Comparison of ENCODE assay signal across 1 cellular context in genomic region chr3:5016218-5017161, GRCh38.
TF ChIP-seq lines count a peak whose summit lies in the region.

No MANE protein-coding gene starts in this region.

TF ChIP-seq in K562, 482 proteins besides CTCF, POLR2A, EP300 and RAD21 (continued from another document and continues in another):
- TF ChIP-seq, protein P1, sequence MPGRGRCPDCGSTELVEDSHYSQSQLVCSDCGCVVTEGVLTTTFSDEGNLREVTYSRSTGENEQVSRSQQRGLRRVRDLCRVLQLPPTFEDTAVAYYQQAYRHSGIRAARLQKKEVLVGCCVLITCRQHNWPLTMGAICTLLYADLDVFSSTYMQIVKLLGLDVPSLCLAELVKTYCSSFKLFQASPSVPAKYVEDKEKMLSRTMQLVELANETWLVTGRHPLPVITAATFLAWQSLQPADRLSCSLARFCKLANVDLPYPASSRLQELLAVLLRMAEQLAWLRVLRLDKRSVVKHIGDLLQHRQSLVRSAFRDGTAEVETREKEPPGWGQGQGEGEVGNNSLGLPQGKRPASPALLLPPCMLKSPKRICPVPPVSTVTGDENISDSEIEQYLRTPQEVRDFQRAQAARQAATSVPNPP (IDR thresholded peaks at IDR 0.05; ENCODE audit: borderline replicate concordance, insufficient read depth, insufficient read length): no peak
- TF ChIP-seq PCBP1 (IDR thresholded peaks at IDR 0.05; ENCODE audit: low read depth, low read length, poor library complexity, severe bottlenecking) (no peak), ZNF184 (CRISPR knock-in tag; IDR thresholded peaks at IDR 0.05) (no peak), SAFB2 (IDR thresholded peaks at IDR 0.05; ENCODE audit: borderline replicate concordance, low read depth, low read length, severe bottlenecking) (no peak), SOX6 (IDR thresholded peaks at IDR 0.05) (peak; percentile 96), NFE2 (IDR thresholded peaks at IDR 0.05; ENCODE audit: low read depth) (peak; percentile 86), HMBOX1 (IDR thresholded peaks at IDR 0.05) (peak; percentile 97), ZNF75A (CRISPR knock-in tag; IDR thresholded peaks at IDR 0.05) (no peak), SREBF1 (IDR thresholded peaks at IDR 0.05; ENCODE audit: borderline replicate concordance, low read depth, low read length) (no peak), ZNF699 (CRISPR knock-in tag; IDR thresholded peaks at IDR 0.05; ENCODE audit: insufficient replicate concordance) (no peak), SIRT6 (IDR thresholded peaks at IDR 0.05; ENCODE audit: low read depth, low read length) (no peak), SP1 (CRISPR knock-in tag; IDR thresholded peaks at IDR 0.05) (no peak; the same call in none of the 2 replicates), PTTG1 (tag; IDR thresholded peaks at IDR 0.05; ENCODE audit: low read depth) (no peak), PCBP2 (IDR thresholded peaks at IDR 0.05; ENCODE audit: low read depth, low read length, poor library complexity, severe bottlenecking) (no peak), TGIF2 (CRISPR knock-in tag; IDR thresholded peaks at IDR 0.05) (no peak), KDM2B (CRISPR knock-in tag; IDR thresholded peaks at IDR 0.05) (no peak), ZNF174 (CRISPR knock-in tag; IDR thresholded peaks at IDR 0.05) (no peak), DDX20 (tag; IDR thresholded peaks at IDR 0.05; ENCODE audit: low read depth) (0 out of 2 replicates have a peak, but pooled peaks have one; percentile 9), GABPA (tag; conservative IDR thresholded peaks at IDR 0.05; ENCODE audit: low read depth) (peak; percentile 56; the same call in 1 of the 2 replicates), MAFF (IDR thresholded peaks at IDR 0.05; ENCODE audit: low read length) (peak; percentile 53; the same call in 1 of the 2 replicates), EZH2 (IDR thresholded peaks at IDR 0.05; ENCODE audit: borderline replicate concordance, low read depth, low read length) (no peak), NR2F6 (CRISPR knock-in tag; IDR thresholded peaks at IDR 0.05) (no peak), E2F3 (CRISPR knock-in tag; IDR thresholded peaks at IDR 0.05) (0 out of 2 replicates have a peak, but pooled peaks have one; percentile 14), MEF2A (IDR thresholded peaks at IDR 0.05; ENCODE audit: control insufficient read depth, low read depth, low read length) (peak; percentile 76), TRIM28 (IDR thresholded peaks at IDR 0.05) (peak; percentile 66; the same call in 1 of the 2 replicates), CTBP1 (IDR thresholded peaks at IDR 0.05; ENCODE audit: borderline replicate concordance) (peak; percentile 99), ZNF324 (CRISPR knock-in tag; IDR thresholded peaks at IDR 0.05) (no peak; the same call in 1 of the 2 replicates), TCFL5 (CRISPR knock-in tag; conservative IDR thresholded peaks at IDR 0.05) (no peak), MXI1 (IDR thresholded peaks at IDR 0.05; ENCODE audit: low read depth, low read length) (peak; percentile 21; the same call in 1 of the 2 replicates), KLF10 (CRISPR knock-in tag; IDR thresholded peaks at IDR 0.05) (no peak), SMARCA5 (IDR thresholded peaks at IDR 0.05) (peak; percentile 98), ZNF277 (CRISPR knock-in tag; IDR thresholded peaks at IDR 0.05; ENCODE audit: borderline replicate concordance) (no peak), POLR2AphosphoS5 (IDR thresholded peaks at IDR 0.05; ENCODE audit: control insufficient read depth, insufficient read depth, low read depth, low read length) (peak; percentile 91), HDAC6 (IDR thresholded peaks at IDR 0.05; ENCODE audit: low read depth, low read length) (no peak), SRSF3 (IDR thresholded peaks at IDR 0.05; ENCODE audit: insufficient read depth, low read length) (no peak), NBN (IDR thresholded peaks at IDR 0.05; ENCODE audit: low read depth) (peak; percentile 94; the same call in 1 of the 2 replicates), ZNF57 (CRISPR knock-in tag; IDR thresholded peaks at IDR 0.05) (no peak), SREBF2 (CRISPR knock-in tag; IDR thresholded peaks at IDR 0.05) (no peak), HOXB6 (CRISPR knock-in tag; IDR thresholded peaks at IDR 0.05; ENCODE audit: borderline replicate concordance) (no peak)
- TF ChIP-seq, protein P2, sequence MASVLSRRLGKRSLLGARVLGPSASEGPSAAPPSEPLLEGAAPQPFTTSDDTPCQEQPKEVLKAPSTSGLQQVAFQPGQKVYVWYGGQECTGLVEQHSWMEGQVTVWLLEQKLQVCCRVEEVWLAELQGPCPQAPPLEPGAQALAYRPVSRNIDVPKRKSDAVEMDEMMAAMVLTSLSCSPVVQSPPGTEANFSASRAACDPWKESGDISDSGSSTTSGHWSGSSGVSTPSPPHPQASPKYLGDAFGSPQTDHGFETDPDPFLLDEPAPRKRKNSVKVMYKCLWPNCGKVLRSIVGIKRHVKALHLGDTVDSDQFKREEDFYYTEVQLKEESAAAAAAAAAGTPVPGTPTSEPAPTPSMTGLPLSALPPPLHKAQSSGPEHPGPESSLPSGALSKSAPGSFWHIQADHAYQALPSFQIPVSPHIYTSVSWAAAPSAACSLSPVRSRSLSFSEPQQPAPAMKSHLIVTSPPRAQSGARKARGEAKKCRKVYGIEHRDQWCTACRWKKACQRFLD (CRISPR knock-in tag; IDR thresholded peaks at IDR 0.05): no peak; the same call in 1 of the 2 replicates
- TF ChIP-seq, protein P3, sequence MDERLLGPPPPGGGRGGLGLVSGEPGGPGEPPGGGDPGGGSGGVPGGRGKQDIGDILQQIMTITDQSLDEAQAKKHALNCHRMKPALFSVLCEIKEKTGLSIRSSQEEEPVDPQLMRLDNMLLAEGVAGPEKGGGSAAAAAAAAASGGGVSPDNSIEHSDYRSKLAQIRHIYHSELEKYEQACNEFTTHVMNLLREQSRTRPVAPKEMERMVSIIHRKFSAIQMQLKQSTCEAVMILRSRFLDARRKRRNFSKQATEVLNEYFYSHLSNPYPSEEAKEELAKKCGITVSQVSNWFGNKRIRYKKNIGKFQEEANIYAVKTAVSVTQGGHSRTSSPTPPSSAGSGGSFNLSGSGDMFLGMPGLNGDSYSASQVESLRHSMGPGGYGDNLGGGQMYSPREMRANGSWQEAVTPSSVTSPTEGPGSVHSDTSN (CRISPR knock-in tag; IDR thresholded peaks at IDR 0.05; ENCODE audit: low read depth): no peak
- TF ChIP-seq, protein P3 (tag; conservative IDR thresholded peaks at IDR 0.05; ENCODE audit: low read depth): peak; percentile 97
- TF ChIP-seq, protein P4, sequence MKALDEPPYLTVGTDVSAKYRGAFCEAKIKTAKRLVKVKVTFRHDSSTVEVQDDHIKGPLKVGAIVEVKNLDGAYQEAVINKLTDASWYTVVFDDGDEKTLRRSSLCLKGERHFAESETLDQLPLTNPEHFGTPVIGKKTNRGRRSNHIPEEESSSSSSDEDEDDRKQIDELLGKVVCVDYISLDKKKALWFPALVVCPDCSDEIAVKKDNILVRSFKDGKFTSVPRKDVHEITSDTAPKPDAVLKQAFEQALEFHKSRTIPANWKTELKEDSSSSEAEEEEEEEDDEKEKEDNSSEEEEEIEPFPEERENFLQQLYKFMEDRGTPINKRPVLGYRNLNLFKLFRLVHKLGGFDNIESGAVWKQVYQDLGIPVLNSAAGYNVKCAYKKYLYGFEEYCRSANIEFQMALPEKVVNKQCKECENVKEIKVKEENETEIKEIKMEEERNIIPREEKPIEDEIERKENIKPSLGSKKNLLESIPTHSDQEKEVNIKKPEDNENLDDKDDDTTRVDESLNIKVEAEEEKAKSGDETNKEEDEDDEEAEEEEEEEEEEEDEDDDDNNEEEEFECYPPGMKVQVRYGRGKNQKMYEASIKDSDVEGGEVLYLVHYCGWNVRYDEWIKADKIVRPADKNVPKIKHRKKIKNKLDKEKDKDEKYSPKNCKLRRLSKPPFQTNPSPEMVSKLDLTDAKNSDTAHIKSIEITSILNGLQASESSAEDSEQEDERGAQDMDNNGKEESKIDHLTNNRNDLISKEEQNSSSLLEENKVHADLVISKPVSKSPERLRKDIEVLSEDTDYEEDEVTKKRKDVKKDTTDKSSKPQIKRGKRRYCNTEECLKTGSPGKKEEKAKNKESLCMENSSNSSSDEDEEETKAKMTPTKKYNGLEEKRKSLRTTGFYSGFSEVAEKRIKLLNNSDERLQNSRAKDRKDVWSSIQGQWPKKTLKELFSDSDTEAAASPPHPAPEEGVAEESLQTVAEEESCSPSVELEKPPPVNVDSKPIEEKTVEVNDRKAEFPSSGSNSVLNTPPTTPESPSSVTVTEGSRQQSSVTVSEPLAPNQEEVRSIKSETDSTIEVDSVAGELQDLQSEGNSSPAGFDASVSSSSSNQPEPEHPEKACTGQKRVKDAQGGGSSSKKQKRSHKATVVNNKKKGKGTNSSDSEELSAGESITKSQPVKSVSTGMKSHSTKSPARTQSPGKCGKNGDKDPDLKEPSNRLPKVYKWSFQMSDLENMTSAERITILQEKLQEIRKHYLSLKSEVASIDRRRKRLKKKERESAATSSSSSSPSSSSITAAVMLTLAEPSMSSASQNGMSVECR (CRISPR knock-in tag; IDR thresholded peaks at IDR 0.05): no peak
- TF ChIP-seq, protein P5, sequence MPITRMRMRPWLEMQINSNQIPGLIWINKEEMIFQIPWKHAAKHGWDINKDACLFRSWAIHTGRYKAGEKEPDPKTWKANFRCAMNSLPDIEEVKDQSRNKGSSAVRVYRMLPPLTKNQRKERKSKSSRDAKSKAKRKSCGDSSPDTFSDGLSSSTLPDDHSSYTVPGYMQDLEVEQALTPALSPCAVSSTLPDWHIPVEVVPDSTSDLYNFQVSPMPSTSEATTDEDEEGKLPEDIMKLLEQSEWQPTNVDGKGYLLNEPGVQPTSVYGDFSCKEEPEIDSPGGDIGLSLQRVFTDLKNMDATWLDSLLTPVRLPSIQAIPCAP (CRISPR knock-in tag; IDR thresholded peaks at IDR 0.05; ENCODE audit: borderline replicate concordance): no peak
- TF ChIP-seq, protein P6, sequence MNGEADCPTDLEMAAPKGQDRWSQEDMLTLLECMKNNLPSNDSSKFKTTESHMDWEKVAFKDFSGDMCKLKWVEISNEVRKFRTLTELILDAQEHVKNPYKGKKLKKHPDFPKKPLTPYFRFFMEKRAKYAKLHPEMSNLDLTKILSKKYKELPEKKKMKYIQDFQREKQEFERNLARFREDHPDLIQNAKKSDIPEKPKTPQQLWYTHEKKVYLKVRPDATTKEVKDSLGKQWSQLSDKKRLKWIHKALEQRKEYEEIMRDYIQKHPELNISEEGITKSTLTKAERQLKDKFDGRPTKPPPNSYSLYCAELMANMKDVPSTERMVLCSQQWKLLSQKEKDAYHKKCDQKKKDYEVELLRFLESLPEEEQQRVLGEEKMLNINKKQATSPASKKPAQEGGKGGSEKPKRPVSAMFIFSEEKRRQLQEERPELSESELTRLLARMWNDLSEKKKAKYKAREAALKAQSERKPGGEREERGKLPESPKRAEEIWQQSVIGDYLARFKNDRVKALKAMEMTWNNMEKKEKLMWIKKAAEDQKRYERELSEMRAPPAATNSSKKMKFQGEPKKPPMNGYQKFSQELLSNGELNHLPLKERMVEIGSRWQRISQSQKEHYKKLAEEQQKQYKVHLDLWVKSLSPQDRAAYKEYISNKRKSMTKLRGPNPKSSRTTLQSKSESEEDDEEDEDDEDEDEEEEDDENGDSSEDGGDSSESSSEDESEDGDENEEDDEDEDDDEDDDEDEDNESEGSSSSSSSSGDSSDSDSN (IDR thresholded peaks at IDR 0.05; ENCODE audit: borderline replicate concordance in 1 of 2, low read depth in 2 of 2, low read length in 2 of 2): peak in 1 of 2 experiments; percentile 83; a peak in 2 of 4 replicates
- TF ChIP-seq, protein P7, sequence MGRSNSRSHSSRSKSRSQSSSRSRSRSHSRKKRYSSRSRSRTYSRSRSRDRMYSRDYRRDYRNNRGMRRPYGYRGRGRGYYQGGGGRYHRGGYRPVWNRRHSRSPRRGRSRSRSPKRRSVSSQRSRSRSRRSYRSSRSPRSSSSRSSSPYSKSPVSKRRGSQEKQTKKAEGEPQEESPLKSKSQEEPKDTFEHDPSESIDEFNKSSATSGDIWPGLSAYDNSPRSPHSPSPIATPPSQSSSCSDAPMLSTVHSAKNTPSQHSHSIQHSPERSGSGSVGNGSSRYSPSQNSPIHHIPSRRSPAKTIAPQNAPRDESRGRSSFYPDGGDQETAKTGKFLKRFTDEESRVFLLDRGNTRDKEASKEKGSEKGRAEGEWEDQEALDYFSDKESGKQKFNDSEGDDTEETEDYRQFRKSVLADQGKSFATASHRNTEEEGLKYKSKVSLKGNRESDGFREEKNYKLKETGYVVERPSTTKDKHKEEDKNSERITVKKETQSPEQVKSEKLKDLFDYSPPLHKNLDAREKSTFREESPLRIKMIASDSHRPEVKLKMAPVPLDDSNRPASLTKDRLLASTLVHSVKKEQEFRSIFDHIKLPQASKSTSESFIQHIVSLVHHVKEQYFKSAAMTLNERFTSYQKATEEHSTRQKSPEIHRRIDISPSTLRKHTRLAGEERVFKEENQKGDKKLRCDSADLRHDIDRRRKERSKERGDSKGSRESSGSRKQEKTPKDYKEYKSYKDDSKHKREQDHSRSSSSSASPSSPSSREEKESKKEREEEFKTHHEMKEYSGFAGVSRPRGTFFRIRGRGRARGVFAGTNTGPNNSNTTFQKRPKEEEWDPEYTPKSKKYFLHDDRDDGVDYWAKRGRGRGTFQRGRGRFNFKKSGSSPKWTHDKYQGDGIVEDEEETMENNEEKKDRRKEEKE (IDR thresholded peaks at IDR 0.05; ENCODE audit: borderline replicate concordance in 1 of 2, control insufficient read depth in 1 of 2, low read depth in 2 of 2, low read length in 1 of 2): no peak
